In the genomic region with DNA sequence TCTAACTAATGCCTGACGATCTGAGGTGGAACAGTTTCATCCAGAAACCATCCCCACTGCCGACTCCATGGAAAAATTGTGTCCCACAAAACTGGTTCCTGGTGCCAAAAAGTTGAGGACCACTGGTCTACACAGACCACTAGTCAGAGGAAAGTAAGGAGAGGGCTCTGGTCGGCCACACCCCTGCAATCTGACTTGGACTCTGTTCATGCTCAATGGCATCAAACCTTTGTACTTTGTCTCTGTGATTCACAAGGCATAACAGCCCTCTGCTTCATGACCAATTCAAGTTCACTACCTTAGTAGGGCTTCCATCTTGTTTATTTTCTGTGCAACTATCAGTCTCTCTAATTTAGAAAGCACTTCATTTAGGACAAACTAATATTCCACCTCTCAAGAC, we compare ENCODE assay signal across 26 cellular contexts. TPM values are rescaled to one million over a fixed set of nuclear protein-coding genes. Genes with fewer than 3 reads are reported as not detected.
"Had no signal": no experiment of that assay in that cellular context is flagged by ENCODE, and none has a peak within 500 bp of the region (broad histone marks: within the 10 kb centered on the region; RNA-seq: fewer than 3 reads in every experiment).

No MANE protein-coding gene starts in this region.

- H3K4me2 ChIP-seq: KMS-11 had no signal

- H3K4me3 Mint-ChIP-seq: activated B cell treated with CpG ODN at 0.5 μM for 24 hours; activated CD4-positive, alpha-beta memory T cell treated with anti-CD3 and anti-CD28 coated beads for 36 hours; activated CD4-positive, alpha-beta T cell treated with anti-CD3 and anti-CD28 coated beads, Interleukin-2, amount 10 ng/mL, durations not matched to agents 24 days and 14 days; activated naive CD4-positive, alpha-beta T cell treated with anti-CD3 and anti-CD28 coated beads for 36 hours; activated naive CD8-positive, alpha-beta T cell; activated T-cell treated with anti-CD3 and anti-CD28 coated beads, Interleukin-2, amount 50 U/mL, for 4 hours; IgD-negative memory B cell; T-cell had no signal

- H3K36me3 ChIP-seq: MG63 had no signal

- H3K9me3 ChIP-seq: MG63 had no signal

- H3K4me3 ChIP-seq: MG63, SK-N-MC had no signal

- H3K9ac ChIP-seq: KMS-11 had no signal

- H3K9me3 Mint-ChIP-seq: activated B cell treated with CpG ODN at 0.5 μM for 24 hours; activated CD4-positive, alpha-beta memory T cell treated with anti-CD3 and anti-CD28 coated beads for 36 hours; activated naive CD4-positive, alpha-beta T cell treated with anti-CD3 and anti-CD28 coated beads for 36 hours; activated T-cell treated with anti-CD3 and anti-CD28 coated beads, Interleukin-2, amount 50 U/mL, for 4 hours; IgD-negative memory B cell; T-cell had no signal

- ATAC-seq: activated T-cell treated with anti-CD3 and anti-CD28 coated beads, Interleukin-2, amount 50 U/mL, for 4 hours; Right ventricle myocardium inferior; T-cell had no signal

- H3K36me3 Mint-ChIP-seq: activated CD4-positive, alpha-beta memory T cell treated with anti-CD3 and anti-CD28 coated beads for 36 hours; activated naive CD8-positive, alpha-beta T cell; IgD-negative memory B cell; T-cell had no signal

- H3K27ac Mint-ChIP-seq: activated B cell treated with CpG ODN at 0.5 μM for 24 hours; activated CD4-positive, alpha-beta memory T cell treated with anti-CD3 and anti-CD28 coated beads for 36 hours; activated CD4-positive, alpha-beta T cell treated with anti-CD3 and anti-CD28 coated beads, Interleukin-2, amount 10 ng/mL, durations not matched to agents 24 days and 14 days; activated naive CD4-positive, alpha-beta T cell treated with anti-CD3 and anti-CD28 coated beads for 36 hours; activated naive CD8-positive, alpha-beta T cell; IgD-negative memory B cell; T-cell had no signal

- FAIRE-seq: TTC549 had no signal

- H3K27ac ChIP-seq: KMS-11, SK-N-MC had no signal

- H3K4me1 Mint-ChIP-seq: activated B cell treated with CpG ODN at 0.5 μM for 24 hours; activated CD4-positive, alpha-beta T cell treated with anti-CD3 and anti-CD28 coated beads, Interleukin-2, amount 10 ng/mL, durations not matched to agents 24 days and 14 days; IgD-negative memory B cell; T-cell had no signal

- DNase-seq: activated B cell treated with CpG ODN at 0.5 μM for 24 hours; activated CD4-positive, alpha-beta memory T cell treated with anti-CD3 and anti-CD28 coated beads for 36 hours; activated CD4-positive, alpha-beta T cell treated with anti-CD3 and anti-CD28 coated beads for 1 hour; activated CD8-positive, alpha-beta memory T cell treated with anti-CD3 and anti-CD28 coated beads for 24 hours; activated gamma-delta T cell; activated naive CD4-positive, alpha-beta T cell treated with anti-CD3 and anti-CD28 coated beads for 36 hours; activated T-cell treated with anti-CD3 and anti-CD28 coated beads, Interleukin-2, amount 50 U/mL, for 4 hours; MG63; NCI-H1105; NCI-H1436; NCI-H187; NCI-H2081; NCI-H446; NCI-H524; RPMI8226; T-cell; T-helper 2 cell; T1000 had no signal

- H3K27me3 ChIP-seq: MG63 had no signal

RNA-seq across cellular contexts. Expression of a gene that starts 1.8 kb away (rescaled TPM):
- total RNA-seq: activated B cell treated with CpG ODN at 0.5 μM for 24 hours; activated CD4-positive, alpha-beta memory T cell treated with anti-CD3 and anti-CD28 coated beads for 36 hours; activated naive CD4-positive, alpha-beta T cell treated with anti-CD3 and anti-CD28 coated beads for 36 hours; activated T-cell treated with anti-CD3 and anti-CD28 coated beads, Interleukin-2, amount 50 U/mL, for 4 hours; PC-3; Right ventricle myocardium inferior; T-cell had no signal
- polyA plus RNA-seq: IgD-negative memory B cell had no signal

RNA-seq across cellular contexts. Expression of a gene that starts 38.0 kb away (rescaled TPM):
- total RNA-seq: activated B cell treated with CpG ODN at 0.5 μM for 24 hours; activated CD4-positive, alpha-beta memory T cell treated with anti-CD3 and anti-CD28 coated beads for 36 hours; activated CD4-positive, alpha-beta T cell treated with anti-CD3 and anti-CD28 coated beads, Interleukin-2, amount 10 ng/mL, durations not matched to agents 24 days and 14 days; activated naive CD4-positive, alpha-beta T cell treated with anti-CD3 and anti-CD28 coated beads for 36 hours; activated T-cell treated with anti-CD3 and anti-CD28 coated beads, Interleukin-2, amount 50 U/mL, for 4 hours; PC-3; Right ventricle myocardium inferior; T-cell had no signal
- polyA plus RNA-seq: IgD-negative memory B cell had no signal
